9 cellular contexts compared by ENCODE assay signal in the genomic region with DNA sequence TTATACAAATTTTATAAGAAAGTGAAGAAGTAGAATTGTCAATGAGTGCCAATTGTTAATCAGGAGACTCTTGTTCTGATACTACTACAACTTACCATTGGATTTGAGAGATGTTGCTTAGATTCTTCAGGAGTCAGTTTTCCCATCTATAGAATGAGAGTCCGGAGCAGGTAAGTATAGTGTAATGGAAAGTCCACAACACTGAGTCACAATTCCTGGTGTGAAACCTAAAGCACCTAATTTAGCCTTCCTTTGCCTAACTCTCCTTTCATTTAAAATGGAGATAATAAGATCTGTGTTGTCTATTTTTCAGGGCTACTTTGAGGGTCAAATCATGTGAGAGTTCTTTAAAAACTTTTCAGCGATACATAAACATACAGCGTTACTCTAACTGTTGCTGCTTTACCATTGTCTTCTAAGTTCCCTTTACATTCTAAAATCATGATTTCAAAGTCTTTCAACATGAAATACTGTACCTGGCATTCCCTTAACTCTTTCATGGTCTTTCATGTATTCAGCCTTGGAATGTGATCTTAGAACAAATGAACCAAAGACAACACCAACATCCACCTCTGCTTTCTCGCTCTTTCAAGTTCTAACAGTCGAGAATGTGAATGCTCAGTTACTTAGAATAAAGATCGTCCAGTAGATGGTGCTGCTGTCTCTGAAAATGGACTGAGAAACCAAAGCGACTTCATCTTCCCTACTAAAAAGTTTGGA.
DNase-seq lines count a peak whose midpoint lies in the region; ATAC-seq and TF ChIP-seq lines count a peak whose summit lies in the region.
"Had no signal": no experiment of that assay in that cellular context is flagged by ENCODE, and none has a peak within 500 bp of the region (broad histone marks: within the 10 kb centered on the region; RNA-seq: fewer than 3 reads in every experiment).

No MANE protein-coding gene starts in this region.

- H3K4me3 ChIP-seq in breast epithelium (no peak overlapping the region), choroid plexus epithelial cell (ENCODE audit: low read depth, low read length) (no peak overlapping the region), mucosa of descending colon (no peak overlapping the region)

- H3K4me3 Mint-ChIP-seq in MCF 10A (ENCODE audit: unreplicated experiment), result no peak overlapping the region
- H3K4me3 Mint-ChIP-seq: stimulated activated naive CD8-positive, alpha-beta T cell treated with anti-CD3 and anti-CD28 coated beads, Interleukin-15, Interleukin-2, amounts not matched to agents 100 ng/mL and 50 ng/mL, for 24 hours had no signal

- TF ChIP-seq POLR2A in breast epithelium (IDR thresholded peaks at IDR 0.05), result no peak

- H3K27ac ChIP-seq in breast epithelium, result no peak overlapping the region

- no peaks in the 10 kb centered on the region for H3K4me1 Mint-ChIP-seq in MCF 10A (ENCODE audit: insufficient read depth, unreplicated experiment)

- ATAC-seq in HG03565 (IDR thresholded peaks at IDR 0.05; ENCODE audit: unreplicated experiment) (peak; percentile 68), mucosa of descending colon (peak; percentile 56), HG02642 (IDR thresholded peaks at IDR 0.05; ENCODE audit: poor library complexity, unreplicated experiment) (no peak), GM21447 (IDR thresholded peaks at IDR 0.05; ENCODE audit: unreplicated experiment) (no peak)

- intact Hi-C loops in MCF 10A (cut with micrococcal nuclease), result loop anchor here (1.0 to 10.0 kb wide), 5 partner anchors 155 to 966 kb away; no protein-coding TSS in a partner anchor
- intact Hi-C loops in breast epithelium (cut with DNase I; ENCODE audit: low total_unique reads), result no loop called here
- intact Hi-C loops in mucosa of descending colon (cut with DNase I, micrococcal nuclease), result no loop called here

- no TSS peak for BruUV-seq in MCF 10A (replicated peaks; lab: Mats Ljungman, UMichigan)

- CTCF ChIA-PET in MCF 10A (lab: Yijun Ruan, JAX), result interaction anchor here (0.5 to 2.4 kb wide), 15 partner anchors 9 to 576 kb away, joined by 3 to 11 read pairs (median 4); no protein-coding TSS in a partner anchor

- peaks cover 95% of the 10 kb centered on the region for H3K27me3 Mint-ChIP-seq in MCF 10A (ENCODE audit: insufficient read depth, unreplicated experiment)

- H3K9me3 Mint-ChIP-seq in MCF 10A (ENCODE audit: unreplicated experiment), result no peaks in the 10 kb centered on the region

- no peaks in the 10 kb centered on the region for H3K36me3 ChIP-seq in breast epithelium
- H3K36me3 ChIP-seq in mucosa of descending colon (ENCODE audit: low read depth), result no peaks in the 10 kb centered on the region

- peak; percentile 85 for TF ChIP-seq CTCF in MCF 10A (IDR thresholded peaks at IDR 0.05; ENCODE audit: unreplicated experiment)
- peak in 1 of 3 donors; percentile 16 for TF ChIP-seq CTCF in breast epithelium (IDR thresholded peaks at IDR 0.05)
- TF ChIP-seq CTCF in choroid plexus epithelial cell (conservative IDR thresholded peaks at IDR 0.05; ENCODE audit: low read depth, low read length), result peak; percentile 71
- no peak for TF ChIP-seq CTCF in mucosa of descending colon (IDR thresholded peaks at IDR 0.05)

- H3K9me3 ChIP-seq in breast epithelium, result no peaks in the 10 kb centered on the region
- no peaks in the 10 kb centered on the region for H3K9me3 ChIP-seq in mucosa of descending colon

- DNase-seq in MCF 10A (ENCODE audit: unreplicated experiment) (peak; percentile 85), breast epithelium (ENCODE audit: low spot score in 2 of 2) (no peak), NCI-H82 (lab: John Stamatoyannopoulos, UW) (peak; percentile 90), choroid plexus epithelial cell (ENCODE audit: low read depth) (peak; percentile 84), mucosa of descending colon (peak in 1 of 3 donors; percentile 74)

- no peaks in the 10 kb centered on the region for H3K27me3 ChIP-seq in breast epithelium

- H3K36me3 Mint-ChIP-seq in MCF 10A (ENCODE audit: insufficient read depth, unreplicated experiment), result no peaks in the 10 kb centered on the region

- POLR2A ChIA-PET in MCF 10A (lab: Yijun Ruan, JAX), result no interaction called here

- no peaks in the 10 kb centered on the region for H3K4me1 ChIP-seq in breast epithelium
- no peaks in the 10 kb centered on the region for H3K4me1 ChIP-seq in mucosa of descending colon (ENCODE audit: low read depth)

- no peak overlapping the region for H3K27ac Mint-ChIP-seq in MCF 10A (ENCODE audit: low read depth, unreplicated experiment)
- H3K27ac Mint-ChIP-seq: stimulated activated naive CD8-positive, alpha-beta T cell treated with anti-CD3 and anti-CD28 coated beads, Interleukin-15, Interleukin-2, amounts not matched to agents 100 ng/mL and 50 ng/mL, for 24 hours had no signal

Comparison
In these comparisons a context has a peak if more than half of its experiments do, and no peak if none do; other contexts are left out.
1. DNase-seq: peak in MCF 10A (single experiment), NCI-H82 (single experiment) and choroid plexus epithelial cell (single experiment); none in breast epithelium (0 of 2).
2. ATAC-seq: peak in HG03565 (single experiment) and mucosa of descending colon (single experiment); none in HG02642 (single experiment) and GM21447 (single experiment).